1 cellular context compared by ENCODE assay signal in the genomic region with DNA sequence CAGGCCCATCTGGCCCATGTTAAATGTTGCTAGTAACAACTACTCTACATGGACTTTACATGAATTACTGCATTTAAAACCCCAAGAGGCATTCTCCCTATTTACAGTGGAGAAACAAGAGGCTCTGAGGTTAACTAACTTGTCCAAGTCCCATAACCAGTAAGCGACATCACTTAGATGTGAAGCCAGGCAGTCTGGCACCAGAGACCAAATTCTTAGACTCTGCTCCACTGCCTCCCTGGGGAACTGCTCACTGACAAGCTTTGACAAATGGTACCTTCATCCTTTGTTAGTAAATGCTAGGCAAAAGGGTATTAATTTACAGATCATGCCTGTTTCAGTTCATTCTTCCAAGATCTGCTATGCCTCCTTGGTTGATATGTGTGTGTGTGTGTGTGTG.
TF ChIP-seq lines count a peak whose summit lies in the region.

No MANE protein-coding gene starts in this region.

TF ChIP-seq in HepG2, 621 proteins besides CTCF, POLR2A, EP300 and RAD21 (continued from another document):
- no peak for TF ChIP-seq ZHX2 (IDR thresholded peaks at IDR 0.05; ENCODE audit: low read depth)
- no peak for TF ChIP-seq ZHX2 (CRISPR knock-in tag; IDR thresholded peaks at IDR 0.05; ENCODE audit: borderline replicate concordance)
- no peak for TF ChIP-seq ZSCAN9 (CRISPR knock-in tag; IDR thresholded peaks at IDR 0.05; ENCODE audit: borderline replicate concordance)
- TF ChIP-seq JUN (CRISPR knock-in tag; IDR thresholded peaks at IDR 0.05) = no peak
- no peak for TF ChIP-seq ZBTB20 (CRISPR knock-in tag; IDR thresholded peaks at IDR 0.05; ENCODE audit: borderline replicate concordance, low read depth)
- no peak for TF ChIP-seq ZNF563 (CRISPR knock-in tag; IDR thresholded peaks at IDR 0.05)
- TF ChIP-seq NFE2L2 (IDR thresholded peaks at IDR 0.05; ENCODE audit: low read length) = no peak
- TF ChIP-seq STAT5B (CRISPR knock-in tag; IDR thresholded peaks at IDR 0.05) = no peak
- no peak for TF ChIP-seq GATAD2A (CRISPR knock-in tag; IDR thresholded peaks at IDR 0.05)
- no peak for TF ChIP-seq PHB2 (IDR thresholded peaks at IDR 0.05; ENCODE audit: partially characterized antibody)
- no peak for TF ChIP-seq HDAC2 (CRISPR knock-in tag; IDR thresholded peaks at IDR 0.05)
- no peak for TF ChIP-seq TFE3 (CRISPR knock-in tag; IDR thresholded peaks at IDR 0.05)
- no peak for TF ChIP-seq ZNF766 (CRISPR knock-in tag; IDR thresholded peaks at IDR 0.05; ENCODE audit: borderline replicate concordance)
